In the genomic region with DNA sequence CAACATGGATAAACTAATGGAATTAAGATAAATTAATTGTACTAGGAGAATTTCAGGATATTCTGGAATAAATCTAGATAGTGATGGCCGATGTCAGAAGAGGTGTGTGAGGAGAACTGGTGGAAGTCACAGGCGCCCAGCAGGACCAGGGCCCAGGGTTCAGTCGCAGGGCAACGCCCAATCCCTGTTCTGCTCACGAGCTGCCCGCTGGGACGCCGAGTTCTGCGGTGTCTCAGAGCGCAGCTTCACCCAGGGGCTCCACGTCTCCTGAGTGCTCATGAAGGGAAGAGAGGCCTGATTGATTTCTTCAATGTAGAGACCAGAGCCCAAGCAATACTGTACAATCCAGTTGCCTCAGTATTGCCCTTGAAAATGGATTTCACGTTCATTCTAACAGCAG, we compare ENCODE assay signal across 25 cellular contexts. TPM values are rescaled to one million over a fixed set of nuclear protein-coding genes. Genes with fewer than 3 reads are reported as not detected.
DNase-seq lines count a peak whose midpoint lies in the region; ATAC-seq, FAIRE-seq and TF ChIP-seq lines count a peak whose summit lies in the region.
"Had no signal": no experiment of that assay in that cellular context is flagged by ENCODE, and none has a peak within 500 bp of the region (broad histone marks: within the 10 kb centered on the region; RNA-seq: fewer than 3 reads in every experiment).

No MANE protein-coding gene starts in this region.

- H3K4me3 Mint-ChIP-seq in astrocyte (ENCODE audit: unreplicated experiment) (no peak overlapping the region), natural killer cell (peak overlapping the region; percentile 68)

- no peak overlapping the region for H3K27ac ChIP-seq in astrocyte (ENCODE audit: low read depth, low read length)
- H3K27ac ChIP-seq: epithelial cell of prostate, heart left ventricle, psoas muscle, uterus had no signal

- DNase-seq in Right ventricle myocardium inferior (ENCODE audit: missing footprints) (peak; percentile 37), cardiac septum (ENCODE audit: low spot score) (no peak), astrocyte (ENCODE audit: low read depth) (no peak), natural killer cell (no peak), middle frontal gyrus (ENCODE audit: extremely low spot score, low spot score) (no peak), DMS153 treated with DMSO at 0.1 percent for 48 hours (lab: John Stamatoyannopoulos, UW; ENCODE audit: unreplicated experiment) (no peak)
- DNase-seq: activated CD4-positive, alpha-beta T cell treated with anti-CD3 and anti-CD28 coated beads, Interleukin-2, amount 10 ng/mL, durations not matched to agents 7 days and 5 days; activated gamma-delta T cell treated with Interleukin-2 at 50 U/mL for 16 hours; central memory CD4-positive, alpha-beta T cell; dorsolateral prefrontal cortex; heart left ventricle; Karpas-422; mesendoderm; NCI-H1694; NCI-H2171 treated with DMSO at 0.1 percent for 48 hours; NCI-H748 treated with DMSO at 0.1 percent for 48 hours; stimulated activated CD4-positive, alpha-beta T cell treated with anti-CD3 and anti-CD28 coated beads, Interleukin-1b, Interleukin-23, amount 100 ng/mL, for 48 hours had no signal

- no peaks in the 10 kb centered on the region for H3K9me3 Mint-ChIP-seq in astrocyte (ENCODE audit: unreplicated experiment)
- peaks cover 2 to 3% of the 10 kb centered on the region in 2 donors for H3K9me3 Mint-ChIP-seq in natural killer cell
- H3K9me3 Mint-ChIP-seq: activated CD4-positive, alpha-beta T cell treated with anti-CD3 and anti-CD28 coated beads, Interleukin-2, amount 10 ng/mL, durations not matched to agents 7 days and 5 days had no signal

- H3K9me3 ChIP-seq in astrocyte (ENCODE audit: insufficient read depth, low read depth, low read length): no peaks in the 10 kb centered on the region
- H3K9me3 ChIP-seq: heart left ventricle, psoas muscle, uterus had no signal

- H3K36me3 ChIP-seq in astrocyte (ENCODE audit: insufficient read depth, low read length): no peaks in the 10 kb centered on the region
- H3K36me3 ChIP-seq: heart left ventricle, uterus had no signal

- no peaks in the 10 kb centered on the region for H3K79me2 ChIP-seq in astrocyte (ENCODE audit: insufficient read depth, low read length)

- no peak for TF ChIP-seq CTCF in astrocyte (IDR thresholded peaks at IDR 0.05; ENCODE audit: insufficient read depth, low read depth, low read length)
- no peak for TF ChIP-seq CTCF in natural killer cell (IDR thresholded peaks at IDR 0.05)

- intact Hi-C loops in Right ventricle myocardium inferior (cut with DNase I): loop anchor here (2.0 to 10.0 kb wide), 4 partner anchors 102 to 284 kb away; a partner anchor contains a TSS
- intact Hi-C loops in cardiac septum (cut with DNase I): loop anchor here (5.0 kb wide), 1 partner anchor 102 kb away; a partner anchor contains a TSS
- intact Hi-C loops in natural killer cell (cut with micrococcal nuclease): no loop called here

- peak overlapping the region; percentile 86 for H2AFZ ChIP-seq in astrocyte (ENCODE audit: low read depth, low read length)

- no peaks in the 10 kb centered on the region for H3K27me3 ChIP-seq in astrocyte (ENCODE audit: insufficient read depth, low read length)
- H3K27me3 ChIP-seq: dorsolateral prefrontal cortex, uterus had no signal

- no peak overlapping the region for H3K9ac ChIP-seq in astrocyte (ENCODE audit: low read length)

- no peak for ATAC-seq in Right ventricle myocardium inferior
- no peak for ATAC-seq in natural killer cell
- no peak for ATAC-seq in GM18520 (IDR thresholded peaks at IDR 0.05; ENCODE audit: unreplicated experiment)
- no peak for ATAC-seq in GM18519 (IDR thresholded peaks at IDR 0.05; ENCODE audit: low FRiP score, unreplicated experiment)
- ATAC-seq: GM12878, heart left ventricle, left colon, psoas muscle had no signal

- H3K27me3 Mint-ChIP-seq in astrocyte (ENCODE audit: low read depth, unreplicated experiment) (no peaks in the 10 kb centered on the region), natural killer cell (ENCODE audit: low read depth in 2 of 2) (peaks cover 53 to 66% of the 10 kb centered on the region in 2 donors)

- no peaks in the 10 kb centered on the region for H4K20me1 ChIP-seq in astrocyte (ENCODE audit: insufficient read depth, low read length)

- H3K4me1 Mint-ChIP-seq in astrocyte (ENCODE audit: low read depth, unreplicated experiment) (peaks cover 2% of the 10 kb centered on the region), natural killer cell (peaks cover 12 to 13% of the 10 kb centered on the region in 2 donors)

- no peak overlapping the region for H3K4me3 ChIP-seq in astrocyte (ENCODE audit: insufficient read depth, low read depth, low read length)
- H3K4me3 ChIP-seq: uterus had no signal

- H3K4me1 ChIP-seq in astrocyte (ENCODE audit: insufficient read depth, low read length): no peaks in the 10 kb centered on the region
- H3K4me1 ChIP-seq: psoas muscle, uterus had no signal

- H3K27ac Mint-ChIP-seq in astrocyte (ENCODE audit: unreplicated experiment): no peak overlapping the region
- no peak overlapping the region for H3K27ac Mint-ChIP-seq in natural killer cell
- H3K27ac Mint-ChIP-seq: activated CD4-positive, alpha-beta T cell treated with anti-CD3 and anti-CD28 coated beads, Interleukin-2, amount 10 ng/mL, durations not matched to agents 7 days and 5 days had no signal

- no peak for FAIRE-seq in astrocyte (lab: Jason Lieb, UNC)
- FAIRE-seq: GM12878 had no signal

- no peak overlapping the region for H3K4me2 ChIP-seq in astrocyte (ENCODE audit: low read length)

- no peaks in the 10 kb centered on the region for H3K36me3 Mint-ChIP-seq in astrocyte (ENCODE audit: low read depth, unreplicated experiment)
- H3K36me3 Mint-ChIP-seq in natural killer cell: peaks cover 7% of the 10 kb centered on the region

RNA-seq across cellular contexts. Expression of a gene that starts 1.5 kb away (rescaled TPM):
- 6.2 TPM for total RNA-seq in Right ventricle myocardium inferior
- 12.4 TPM for total RNA-seq in cardiac septum
- total RNA-seq in astrocyte: 8.0 and 8.9 TPM in 2 replicates
- total RNA-seq in natural killer cell: not detected

RNA-seq across cellular contexts. Expression of a gene that starts 50.4 kb away (rescaled TPM):
- total RNA-seq in Right ventricle myocardium inferior (not detected), cardiac septum (not detected), astrocyte (not detected in 2 replicates), natural killer cell (not detected)
- total RNA-seq: activated CD4-positive, alpha-beta T cell treated with anti-CD3 and anti-CD28 coated beads, Interleukin-2, amount 10 ng/mL, durations not matched to agents 7 days and 5 days; GM12878; heart left ventricle; left colon; psoas muscle; skeletal muscle tissue had no signal
